In genomic region chr3:41418961-41419691, GRCh38 we compare ENCODE assay signal across 8 cellular contexts.
DNase-seq lines count a peak whose midpoint lies in the region; FAIRE-seq and TF ChIP-seq lines count a peak whose summit lies in the region.

No MANE protein-coding gene starts in this region.

- H3K36me3 ChIP-seq in BLaER1 treated with 17β-estradiol and CSF1 and Interleukin-3, amounts not matched to agents 10 nM and 100 nM: no peaks in the 10 kb centered on the region

- DNase-seq in HS-5 (ENCODE audit: low read depth) (peak; percentile 72), immature natural killer cell (peak; percentile 75 to 81 (median 76)), GM19239 (ENCODE audit: insufficient read length, low spot score) (no peak), GM20000 (ENCODE audit: low spot score) (no peak), GM19240 (ENCODE audit: insufficient read length, low spot score) (no peak), amniotic stem cell (lab: John Stamatoyannopoulos, UW) (no peak)
- peak; percentile 41 for DNase-seq in activated CD4-positive, alpha-beta memory T cell treated with anti-CD3 and anti-CD28 coated beads, Interleukin-2, amount 10 ng/mL, durations not matched to agents 7 days and 5 days

- peak overlapping the region in 1 of 11 experiments; percentile 42; a peak in 1 of 22 replicates for H3K27ac ChIP-seq in BLaER1 treated with 17β-estradiol and CSF1 and Interleukin-3, amounts not matched to agents 10 nM and 100 nM

- no peak overlapping the region for H3K4me3 Mint-ChIP-seq in activated CD4-positive, alpha-beta memory T cell treated with anti-CD3 and anti-CD28 coated beads, Interleukin-2, amount 10 ng/mL, durations not matched to agents 7 days and 5 days
- peak overlapping the region; percentile 68 to 76 (median 70) for H3K4me3 Mint-ChIP-seq in immature natural killer cell

- peaks cover 18% of the 10 kb centered on the region for H3K4me1 Mint-ChIP-seq in activated CD4-positive, alpha-beta memory T cell treated with anti-CD3 and anti-CD28 coated beads, Interleukin-2, amount 10 ng/mL, durations not matched to agents 7 days and 5 days
- peaks cover 29 to 36% of the 10 kb centered on the region in 2 donors for H3K4me1 Mint-ChIP-seq in immature natural killer cell

- no peaks in the 10 kb centered on the region for H4K20me1 ChIP-seq in BLaER1 treated with 17β-estradiol and CSF1 and Interleukin-3, amounts not matched to agents 10 nM and 100 nM

- H3K27me3 Mint-ChIP-seq in activated CD4-positive, alpha-beta memory T cell treated with anti-CD3 and anti-CD28 coated beads, Interleukin-2, amount 10 ng/mL, durations not matched to agents 7 days and 5 days: peaks cover 2% of the 10 kb centered on the region
- peaks cover 1 to 6% (median 4%) of the 10 kb centered on the region in 3 donors for H3K27me3 Mint-ChIP-seq in immature natural killer cell (ENCODE audit: low read depth in 3 of 3)

- H3K27me3 ChIP-seq in BLaER1 treated with 17β-estradiol and CSF1 and Interleukin-3, amounts not matched to agents 10 nM and 100 nM: no peaks in the 10 kb centered on the region

- peaks cover 10 to 19% (median 17%) of the 10 kb centered on the region in 10 experiments for H3K4me1 ChIP-seq in BLaER1 treated with 17β-estradiol and CSF1 and Interleukin-3, amounts not matched to agents 10 nM and 100 nM

- H3K4me3 ChIP-seq in BLaER1 treated with 17β-estradiol and CSF1 and Interleukin-3, amounts not matched to agents 10 nM and 100 nM: no peak overlapping the region

- TF ChIP-seq CTCF in GM20000 (IDR thresholded peaks at IDR 0.05; ENCODE audit: extremely low read depth, missing control alignments): no peak

- H3K9me3 Mint-ChIP-seq in activated CD4-positive, alpha-beta memory T cell treated with anti-CD3 and anti-CD28 coated beads, Interleukin-2, amount 10 ng/mL, durations not matched to agents 7 days and 5 days: no peaks in the 10 kb centered on the region
- H3K9me3 Mint-ChIP-seq in immature natural killer cell: no peaks in the 10 kb centered on the region

- POLR2A ChIA-PET in activated CD4-positive, alpha-beta memory T cell treated with anti-CD3 and anti-CD28 coated beads, Interleukin-2, amount 10 ng/mL, durations not matched to agents 7 days and 5 days (lab: Charles Lee): no interaction called here

- H3K9me3 ChIP-seq in BLaER1 treated with 17β-estradiol and CSF1 and Interleukin-3, amounts not matched to agents 10 nM and 100 nM (replicated peaks in 1 of 11): peaks cover 0 to 3% (median 0%) of the 10 kb centered on the region in 11 experiments; a peak in 1 of 22 replicates

- H3K36me3 Mint-ChIP-seq in activated CD4-positive, alpha-beta memory T cell treated with anti-CD3 and anti-CD28 coated beads, Interleukin-2, amount 10 ng/mL, durations not matched to agents 7 days and 5 days (ENCODE audit: low read depth): no peaks in the 10 kb centered on the region
- H3K36me3 Mint-ChIP-seq in immature natural killer cell: no peaks in the 10 kb centered on the region

- peak overlapping the region; percentile 43 to 85 (median 61); a peak in 21 of 22 replicates for H3K4me2 ChIP-seq in BLaER1 treated with 17β-estradiol and CSF1 and Interleukin-3, amounts not matched to agents 10 nM and 100 nM

- CTCF ChIA-PET in activated CD4-positive, alpha-beta memory T cell treated with anti-CD3 and anti-CD28 coated beads, Interleukin-2, amount 10 ng/mL, durations not matched to agents 7 days and 5 days (lab: Charles Lee): no interaction called here

- H3K9ac ChIP-seq in BLaER1 treated with 17β-estradiol and CSF1 and Interleukin-3, amounts not matched to agents 10 nM and 100 nM: no peak overlapping the region; a peak in 1 of 22 replicates

- no peak for FAIRE-seq in GM19239 (lab: Jason Lieb, UNC)

- no peak overlapping the region for H3K27ac Mint-ChIP-seq in activated CD4-positive, alpha-beta memory T cell treated with anti-CD3 and anti-CD28 coated beads, Interleukin-2, amount 10 ng/mL, durations not matched to agents 7 days and 5 days
- H3K27ac Mint-ChIP-seq in immature natural killer cell: peak overlapping the region; percentile 68 to 88 (median 77)

Comparison
In these comparisons a context has a peak if more than half of its experiments do, and no peak if none do; other contexts are left out.
1. DNase-seq: peak in HS-5 (single experiment), activated CD4-positive, alpha-beta memory T cell treated with anti-CD3 and anti-CD28 coated beads, Interleukin-2, amount 10 ng/mL, durations not matched to agents 7 days and 5 days (single experiment) and immature natural killer cell (3 of 3); none in GM19239 (single experiment), GM20000 (single experiment), GM19240 (single experiment) and amniotic stem cell (single experiment).